Comparison of ENCODE assay signal across 26 cellular contexts in the genomic region with DNA sequence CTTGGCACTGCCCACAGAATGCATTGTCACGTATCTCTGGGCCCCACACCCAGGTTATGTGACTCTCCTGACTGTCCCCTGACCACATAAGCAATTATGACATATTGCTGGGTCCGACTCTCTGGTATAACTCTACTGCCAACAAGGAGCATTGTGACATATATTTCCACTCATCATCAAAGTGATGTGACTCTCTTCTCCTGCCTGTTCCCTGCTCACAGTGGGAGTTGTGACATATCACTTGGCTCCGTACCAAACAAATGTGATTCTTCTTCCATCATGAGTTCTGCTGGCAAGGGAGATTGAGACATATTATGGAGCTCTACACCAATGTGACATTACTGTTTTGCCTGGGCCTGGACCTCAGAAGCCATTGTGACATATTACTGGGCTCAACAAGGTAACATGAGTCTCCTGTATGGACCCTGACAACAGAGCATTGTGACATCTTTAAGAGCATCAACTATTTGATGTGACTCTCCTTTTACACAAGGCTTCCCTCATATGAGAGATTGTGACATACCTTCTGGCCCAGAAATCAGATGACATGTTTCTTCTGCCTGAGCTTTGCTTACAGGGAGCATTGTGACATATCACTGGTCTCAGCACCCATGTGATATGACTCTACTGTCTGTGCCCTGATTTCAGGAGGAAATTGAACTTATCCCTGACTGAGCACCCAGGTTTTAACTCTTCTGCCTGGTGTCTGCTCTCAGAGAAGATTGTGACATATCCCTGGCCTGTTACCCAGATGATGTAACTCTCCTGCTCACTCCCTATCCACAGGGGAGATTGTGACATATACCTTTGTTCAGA. TPM values are rescaled to one million over a fixed set of nuclear protein-coding genes. Genes with fewer than 3 reads are reported as not detected.
DNase-seq lines count a peak whose midpoint lies in the region; ATAC-seq and TF ChIP-seq lines count a peak whose summit lies in the region.
"Had no signal": no experiment of that assay in that cellular context is flagged by ENCODE, and none has a peak within 500 bp of the region (broad histone marks: within the 10 kb centered on the region; RNA-seq: fewer than 3 reads in every experiment).

No MANE protein-coding gene starts in this region.

- peak overlapping the region; percentile 31 to 36 for H3K27ac Mint-ChIP-seq in activated naive CD4-positive, alpha-beta T cell treated with anti-CD3 and anti-CD28 coated beads, Interleukin-2, amount 50 U/mL, for 72 hours
- no peak overlapping the region for H3K27ac Mint-ChIP-seq in activated naive CD4-positive, alpha-beta T cell treated with anti-CD3 and anti-CD28 coated beads, Interleukin-2, amount 10 ng/mL, durations not matched to agents 7 days and 5 days
- no peak overlapping the region for H3K27ac Mint-ChIP-seq in osteocyte (ENCODE audit: unreplicated experiment)
- H3K27ac Mint-ChIP-seq: activated CD8-positive, alpha-beta T cell treated with anti-CD3 and anti-CD28 coated beads, Interleukin-2, amount 10 ng/mL, durations not matched to agents 7 days and 5 days; neural progenitor cell had no signal

- DNase-seq in activated naive CD4-positive, alpha-beta T cell treated with anti-CD3 and anti-CD28 coated beads, Interleukin-2, amount 50 U/mL, for 72 hours (ENCODE audit: low spot score in 2 of 2), result no peak
- DNase-seq in activated naive CD4-positive, alpha-beta T cell treated with anti-CD3 and anti-CD28 coated beads, Interleukin-2, amount 10 ng/mL, durations not matched to agents 7 days and 5 days, result no peak
- DNase-seq in SKM-1 (lab: John Stamatoyannopoulos, UW; ENCODE audit: unreplicated experiment) (peak; percentile 56), esophagus squamous epithelium (lab: John Stamatoyannopoulos, UW) (no peak), osteocyte (ENCODE audit: extremely low spot score, unreplicated experiment) (peak; percentile 32), NCI-H1930 (lab: John Stamatoyannopoulos, UW) (no peak), left ventricle myocardium superior (no peak), SW 1271 (lab: John Stamatoyannopoulos, UW) (no peak)
- DNase-seq: activated CD4-positive, CD25-positive, alpha-beta regulatory T cell; activated CD8-positive, alpha-beta T cell treated with anti-CD3 and anti-CD28 coated beads, Interleukin-2, amount 10 ng/mL, durations not matched to agents 7 days and 5 days; activated naive CD4-positive, alpha-beta T cell treated with Interleukin-2 at 50 U/mL for 16 hours; activated T-cell treated with anti-CD3 and anti-CD28 coated beads, Interleukin-2, amount 50 U/mL, for 4 hours; cerebellar nuclear complex; IMR-90; left lung; mucosa of descending colon; NCI-H1417; NCI-H510A treated with DMSO at 0.1 percent for 48 hours; RPMI8226; SK-N-SH; T-helper 9 cell had no signal

- peak overlapping the region in 3 of 4 donors; percentile 16 to 68 (median 28) for H3K27ac ChIP-seq in esophagus squamous epithelium
- H3K27ac ChIP-seq: A549; BLaER1 treated with 17β-estradiol and CSF1 and Interleukin-3, amounts not matched to agents 10 nM and 100 nM; left lung; neural progenitor cell had no signal

- no peak for TF ChIP-seq POLR2A in esophagus squamous epithelium (IDR thresholded peaks at IDR 0.05)

- CTCF ChIA-PET in activated naive CD4-positive, alpha-beta T cell treated with anti-CD3 and anti-CD28 coated beads, Interleukin-2, amount 10 ng/mL, durations not matched to agents 7 days and 5 days (lab: Charles Lee), result no interaction called here

- peaks cover 0 to 32% (median 0%) of the 10 kb centered on the region in 3 donors for H3K36me3 ChIP-seq in esophagus squamous epithelium
- H3K36me3 ChIP-seq: HAP-1, left lung had no signal

- H3K4me3 ChIP-seq in esophagus squamous epithelium, result no peak overlapping the region
- H3K4me3 ChIP-seq: A549; BLaER1 treated with 17β-estradiol and CSF1 and Interleukin-3, amounts not matched to agents 10 nM and 100 nM; HAP-1; left lung; mucosa of descending colon; neural progenitor cell; skin epidermis had no signal

- ATAC-seq in activated naive CD4-positive, alpha-beta T cell treated with anti-CD3 and anti-CD28 coated beads, Interleukin-2, amount 50 U/mL, for 72 hours, result no peak
- no peak for ATAC-seq in left ventricle myocardium superior
- ATAC-seq: A549; activated CD8-positive, alpha-beta T cell treated with anti-CD3 and anti-CD28 coated beads, Interleukin-2, amount 10 ng/mL, durations not matched to agents 7 days and 5 days; activated T-cell treated with anti-CD3 and anti-CD28 coated beads, Interleukin-2, amount 50 U/mL, for 4 hours; left lung; mucosa of descending colon had no signal

- TF ChIP-seq CTCF in esophagus squamous epithelium (IDR thresholded peaks at IDR 0.05), result no peak
- TF ChIP-seq CTCF in osteocyte (IDR thresholded peaks at IDR 0.05), result no peak

- peaks cover 58 to 61% of the 10 kb centered on the region in 2 donors for H3K36me3 Mint-ChIP-seq in activated naive CD4-positive, alpha-beta T cell treated with anti-CD3 and anti-CD28 coated beads, Interleukin-2, amount 50 U/mL, for 72 hours
- H3K36me3 Mint-ChIP-seq in activated naive CD4-positive, alpha-beta T cell treated with anti-CD3 and anti-CD28 coated beads, Interleukin-2, amount 10 ng/mL, durations not matched to agents 7 days and 5 days, result peaks cover 63% of the 10 kb centered on the region
- H3K36me3 Mint-ChIP-seq in osteocyte (ENCODE audit: unreplicated experiment), result peaks cover 9% of the 10 kb centered on the region

- 61% methylated on average over 3 of the region's 3 CpGs for WGBS in esophagus squamous epithelium, 2 donors

- no peak overlapping the region for H3K4me3 Mint-ChIP-seq in activated naive CD4-positive, alpha-beta T cell treated with anti-CD3 and anti-CD28 coated beads, Interleukin-2, amount 10 ng/mL, durations not matched to agents 7 days and 5 days
- no peak overlapping the region for H3K4me3 Mint-ChIP-seq in osteocyte (ENCODE audit: unreplicated experiment)
- H3K4me3 Mint-ChIP-seq: activated CD8-positive, alpha-beta T cell treated with anti-CD3 and anti-CD28 coated beads, Interleukin-2, amount 10 ng/mL, durations not matched to agents 7 days and 5 days; activated T-cell treated with anti-CD3 and anti-CD28 coated beads, Interleukin-2, amount 50 U/mL, for 4 hours; neural progenitor cell had no signal

- H3K27me3 ChIP-seq in esophagus squamous epithelium, result no peaks in the 10 kb centered on the region
- H3K27me3 ChIP-seq: BLaER1 treated with 17β-estradiol and CSF1 and Interleukin-3, amounts not matched to agents 10 nM and 100 nM; left lung; neural progenitor cell had no signal

- peaks cover 0 to 20% of the 10 kb centered on the region in 2 donors for H3K9me3 Mint-ChIP-seq in activated naive CD4-positive, alpha-beta T cell treated with anti-CD3 and anti-CD28 coated beads, Interleukin-2, amount 50 U/mL, for 72 hours
- H3K9me3 Mint-ChIP-seq in activated naive CD4-positive, alpha-beta T cell treated with anti-CD3 and anti-CD28 coated beads, Interleukin-2, amount 10 ng/mL, durations not matched to agents 7 days and 5 days, result peaks cover 57% of the 10 kb centered on the region
- H3K9me3 Mint-ChIP-seq in osteocyte (ENCODE audit: unreplicated experiment), result peaks cover 8% of the 10 kb centered on the region
- H3K9me3 Mint-ChIP-seq: activated T-cell treated with anti-CD3 and anti-CD28 coated beads, Interleukin-2, amount 50 U/mL, for 4 hours had no signal

- intact Hi-C loops in esophagus squamous epithelium (cut with DNase I), result no loop called here
- intact Hi-C loops in left ventricle myocardium superior (cut with micrococcal nuclease), result no loop called here

- no peaks in the 10 kb centered on the region for H3K9me3 ChIP-seq in esophagus squamous epithelium
- H3K9me3 ChIP-seq: HAP-1, mucosa of descending colon, SK-N-SH had no signal

- H3K4me1 ChIP-seq in esophagus squamous epithelium, result peaks cover 0 to 9% (median 0%) of the 10 kb centered on the region in 3 donors
- H3K4me1 ChIP-seq: A549; BLaER1 treated with 17β-estradiol and CSF1 and Interleukin-3, amounts not matched to agents 10 nM and 100 nM; HAP-1; left lung; neural progenitor cell had no signal

- no peaks in the 10 kb centered on the region for H3K27me3 Mint-ChIP-seq in activated naive CD4-positive, alpha-beta T cell treated with anti-CD3 and anti-CD28 coated beads, Interleukin-2, amount 10 ng/mL, durations not matched to agents 7 days and 5 days
- H3K27me3 Mint-ChIP-seq in osteocyte (ENCODE audit: unreplicated experiment), result no peaks in the 10 kb centered on the region

- peaks cover 9% of the 10 kb centered on the region for H3K4me1 Mint-ChIP-seq in activated naive CD4-positive, alpha-beta T cell treated with anti-CD3 and anti-CD28 coated beads, Interleukin-2, amount 10 ng/mL, durations not matched to agents 7 days and 5 days
- H3K4me1 Mint-ChIP-seq in osteocyte (ENCODE audit: unreplicated experiment), result no peaks in the 10 kb centered on the region
- H3K4me1 Mint-ChIP-seq: neural progenitor cell had no signal

RNA-seq across cellular contexts. Expression of gene ZNF681, which starts 15.7 kb away (rescaled TPM):
- total RNA-seq in activated naive CD4-positive, alpha-beta T cell treated with anti-CD3 and anti-CD28 coated beads, Interleukin-2, amount 50 U/mL, for 72 hours, result 1 to 10 TPM; 2.4 to 5.8 TPM
- total RNA-seq in esophagus squamous epithelium (1 to 10 TPM; 2.3 to 6.2 (median 2.5) TPM), osteocyte (1.4 and 2.4 TPM in 2 replicates), left ventricle myocardium superior (0.30 TPM)

Comparison
In these comparisons a context has a peak if more than half of its experiments do, and no peak if none do; other contexts are left out.
1. H3K27ac Mint-ChIP-seq: peak in activated naive CD4-positive, alpha-beta T cell treated with anti-CD3 and anti-CD28 coated beads, Interleukin-2, amount 50 U/mL, for 72 hours (2 of 2); none in activated naive CD4-positive, alpha-beta T cell treated with anti-CD3 and anti-CD28 coated beads, Interleukin-2, amount 10 ng/mL, durations not matched to agents 7 days and 5 days (single experiment) and osteocyte (single experiment).
2. DNase-seq: peak in SKM-1 (single experiment) and osteocyte (single experiment); none in activated naive CD4-positive, alpha-beta T cell treated with anti-CD3 and anti-CD28 coated beads, Interleukin-2, amount 50 U/mL, for 72 hours (0 of 2), activated naive CD4-positive, alpha-beta T cell treated with anti-CD3 and anti-CD28 coated beads, Interleukin-2, amount 10 ng/mL, durations not matched to agents 7 days and 5 days (single experiment), esophagus squamous epithelium (single experiment), NCI-H1930 (0 of 2), left ventricle myocardium superior (single experiment) and SW 1271 (0 of 2).